ENCODE assay signal across 11 cellular contexts in the genomic region with DNA sequence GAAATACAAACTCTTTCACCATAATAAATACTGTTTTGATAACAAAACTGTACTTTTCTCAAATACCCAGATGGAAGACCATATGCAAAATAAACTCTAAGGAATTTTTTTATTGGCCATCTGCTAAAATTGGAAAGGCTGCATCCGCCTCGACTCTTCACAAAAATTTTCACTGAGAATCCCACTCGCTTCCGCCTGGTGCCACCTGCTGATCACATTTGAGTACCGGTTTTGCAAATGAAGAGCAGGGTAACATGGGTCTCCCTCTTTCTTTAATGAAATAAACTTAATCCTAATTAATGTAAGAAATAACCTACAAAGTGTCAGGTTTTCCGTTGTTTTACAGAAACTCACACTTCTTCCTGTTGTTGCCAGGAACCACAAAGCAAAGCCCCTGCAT.
DNase-seq lines count a peak whose midpoint lies in the region; ATAC-seq and TF ChIP-seq lines count a peak whose summit lies in the region.
"Had no signal": no experiment of that assay in that cellular context is flagged by ENCODE, and none has a peak within 500 bp of the region (broad histone marks: within the 10 kb centered on the region; RNA-seq: fewer than 3 reads in every experiment).

No MANE protein-coding gene starts in this region.

- H3K4me1 ChIP-seq in PC-3 (ENCODE audit: insufficient read depth, low read length) (no peaks in the 10 kb centered on the region), spleen (peaks cover 0 to 34% (median 7%) of the 10 kb centered on the region in 6 donors)

- BruUV-seq in PC-3 (replicated peaks; lab: Mats Ljungman, UMichigan): no TSS peak

- CTCF ChIA-PET in PC-3 (lab: Charles Lee): no interaction called here

- H3K27ac ChIP-seq in PC-3 (ENCODE audit: low read length): no peak overlapping the region
- peak overlapping the region in 5 of 8 donors; percentile 5 to 40 (median 27) for H3K27ac ChIP-seq in spleen

- H3F3A ChIP-seq in PC-3 (ENCODE audit: low read length, unreplicated experiment): no peaks in the 10 kb centered on the region

- no peaks in the 10 kb centered on the region for H3K9me2 ChIP-seq in PC-3 (replicated peaks; ENCODE audit: low read length)

- H3K79me2 ChIP-seq in PC-3 (ENCODE audit: low read length): no peaks in the 10 kb centered on the region

- H3K36me3 ChIP-seq in PC-3 (ENCODE audit: low read depth, low read length) (no peaks in the 10 kb centered on the region), spleen (no peaks in the 10 kb centered on the region)

- POLR2A ChIA-PET in PC-3 (lab: Charles Lee; ENCODE audit: unreplicated experiment): no interaction called here

- H2AFZ ChIP-seq in PC-3 (ENCODE audit: low read length): no peak overlapping the region

- H3K9ac ChIP-seq in PC-3 (ENCODE audit: low read length): no peak overlapping the region

- H3K4me3 ChIP-seq in PC-3 (ENCODE audit: low read length) (no peak overlapping the region), foreskin fibroblast (ENCODE audit: low read depth in 1 of 2, low read length in 2 of 2) (no peak overlapping the region), spleen (no peak overlapping the region)

- DNase-seq in NCI-H748 (lab: John Stamatoyannopoulos, UW; ENCODE audit: unreplicated experiment) (peak; percentile 6), NCI-H748 treated with DMSO at 0.1 percent for 48 hours (lab: John Stamatoyannopoulos, UW) (no peak), PC-3 (no peak), foreskin fibroblast (peak in 1 of 2 donors; percentile 45), spleen (no peak), NCI-H82 (lab: John Stamatoyannopoulos, UW) (no peak), SHP77 treated with DMSO at 0.1 percent for 48 hours (lab: John Stamatoyannopoulos, UW) (no peak)
- DNase-seq: 8988T, NCI-H1417 treated with DMSO at 0.1 percent for 48 hours had no signal

- no peaks in the 10 kb centered on the region for H4K20me1 ChIP-seq in PC-3 (ENCODE audit: low read length)

- H3K4me2 ChIP-seq in PC-3 (ENCODE audit: low read length): no peak overlapping the region

- TF ChIP-seq POLR2A in spleen (IDR thresholded peaks at IDR 0.05): no peak

- H3K9me3 ChIP-seq in PC-3 (ENCODE audit: low read length) (no peaks in the 10 kb centered on the region), spleen (no peaks in the 10 kb centered on the region)

- WGBS in spleen, 5 donors: 39 to 50% (median 42%) methylated on average over 6 of the region's 6 CpGs

- ATAC-seq in PC-3 (no peak), GM18498 (IDR thresholded peaks at IDR 0.05; ENCODE audit: unreplicated experiment) (no peak)
- ATAC-seq: activated T-helper 17 cell treated with anti-CD3 and anti-CD28 coated beads, Interleukin-2, amount 50 U/mL, for 72 hours had no signal

- intact Hi-C loops in PC-3 (cut with micrococcal nuclease) (no loop called here), spleen (cut with DNase I; ENCODE audit: low total_unique reads) (no loop called here)

- no peaks in the 10 kb centered on the region for H3K27me3 ChIP-seq in PC-3 (ENCODE audit: low read length)
- H3K27me3 ChIP-seq in spleen (replicated peaks in 1 of 7): no peaks in the 10 kb centered on the region

- TF ChIP-seq CTCF in PC-3 (conservative IDR thresholded peaks at IDR 0.05; ENCODE audit: low read depth, low read length): peak; percentile 51; the same call in 1 of the 2 replicates
- TF ChIP-seq CTCF in foreskin fibroblast (IDR thresholded peaks at IDR 0.05; ENCODE audit: low read depth, low read length): peak; percentile 34
- TF ChIP-seq CTCF in spleen (IDR thresholded peaks at IDR 0.05 in 8 of 11, conservative IDR thresholded peaks at IDR 0.05 in 3 of 11): peak in 4 of 11 experiments; percentile 15 to 39 (median 30)
